Comparison of ENCODE assay signal across 13 cellular contexts in genomic region chr7:105024734-105025133, GRCh38. TPM values are rescaled to one million over a fixed set of nuclear protein-coding genes. Genes with fewer than 3 reads are reported as not detected.
DNase-seq lines count a peak whose midpoint lies in the region; ATAC-seq, FAIRE-seq and TF ChIP-seq lines count a peak whose summit lies in the region.
"Had no signal": no experiment of that assay in that cellular context is flagged by ENCODE, and none has a peak within 500 bp of the region (broad histone marks: within the 10 kb centered on the region; RNA-seq: fewer than 3 reads in every experiment).

No MANE protein-coding gene starts in this region.

- FAIRE-seq in small intestine (lab: Jason Lieb, UNC) = no peak

- H3K36me3 ChIP-seq in small intestine (ENCODE audit: control insufficient read depth in 2 of 2, insufficient read depth in 2 of 2, low read length in 2 of 2) = no peaks in the 10 kb centered on the region
- H3K36me3 ChIP-seq: heart left ventricle had no signal

- DNase-seq in activated naive CD8-positive, alpha-beta T cell treated with anti-CD3 and anti-CD28 coated beads, Interleukin-2, amount 50 U/mL, for 24 hours = no peak
- DNase-seq in RKO (ENCODE audit: low spot score) (peak; percentile 42), fibroblast of villous mesenchyme (ENCODE audit: low read depth) (peak; percentile 49), type B pancreatic cell (ENCODE audit: extremely low spot score, unreplicated experiment) (no peak), OCI-M1 (lab: John Stamatoyannopoulos, UW) (no peak), small intestine (no peak)
- DNase-seq: activated CD4-positive, CD25-positive, alpha-beta regulatory T cell; aorta; H9; heart left ventricle had no signal

- no peaks in the 10 kb centered on the region for H3K9me3 ChIP-seq in small intestine (ENCODE audit: control insufficient read depth, low read depth)
- H3K9me3 ChIP-seq: heart left ventricle had no signal

- no peaks in the 10 kb centered on the region for H3K27me3 ChIP-seq in small intestine (ENCODE audit: control insufficient read depth in 2 of 2, insufficient read depth in 2 of 2, low read length in 2 of 2)
- H3K27me3 ChIP-seq: heart left ventricle had no signal

- H3K4me1 Mint-ChIP-seq in activated naive CD8-positive, alpha-beta T cell (ENCODE audit: low read depth) = peaks cover 89% of the 10 kb centered on the region
- H3K4me1 Mint-ChIP-seq in activated naive CD8-positive, alpha-beta T cell treated with anti-CD3 and anti-CD28 coated beads, Interleukin-2, amount 50 U/mL, for 24 hours = peaks cover 94% of the 10 kb centered on the region
- peaks cover 38% of the 10 kb centered on the region for H3K4me1 Mint-ChIP-seq in type B pancreatic cell (ENCODE audit: unreplicated experiment)

- no peaks in the 10 kb centered on the region for H3K27me3 Mint-ChIP-seq in activated naive CD8-positive, alpha-beta T cell
- no peaks in the 10 kb centered on the region for H3K27me3 Mint-ChIP-seq in activated naive CD8-positive, alpha-beta T cell treated with anti-CD3 and anti-CD28 coated beads, Interleukin-2, amount 50 U/mL, for 24 hours
- no peaks in the 10 kb centered on the region for H3K27me3 Mint-ChIP-seq in type B pancreatic cell

- no peak for ATAC-seq in activated naive CD8-positive, alpha-beta T cell treated with anti-CD3 and anti-CD28 coated beads, Interleukin-2, amount 50 U/mL, for 24 hours
- ATAC-seq in HG02678 (IDR thresholded peaks at IDR 0.05; ENCODE audit: unreplicated experiment) = no peak

- H3K4me1 ChIP-seq in small intestine (ENCODE audit: control insufficient read depth in 2 of 2, insufficient read depth in 1 of 2, low read depth in 1 of 2, low read length in 1 of 2) = peaks cover 2 to 22% of the 10 kb centered on the region in 2 donors

- no peak overlapping the region for H3K27ac ChIP-seq in small intestine (ENCODE audit: low read depth in 1 of 2, low read length in 1 of 2)

- H3K36me3 Mint-ChIP-seq in activated naive CD8-positive, alpha-beta T cell = peaks cover 5% of the 10 kb centered on the region
- peaks cover 28% of the 10 kb centered on the region for H3K36me3 Mint-ChIP-seq in activated naive CD8-positive, alpha-beta T cell treated with anti-CD3 and anti-CD28 coated beads, Interleukin-2, amount 50 U/mL, for 24 hours (ENCODE audit: low read depth)
- peaks cover 9% of the 10 kb centered on the region for H3K36me3 Mint-ChIP-seq in type B pancreatic cell

- H3K9me3 Mint-ChIP-seq in activated naive CD8-positive, alpha-beta T cell (ENCODE audit: low read depth) = no peaks in the 10 kb centered on the region
- no peaks in the 10 kb centered on the region for H3K9me3 Mint-ChIP-seq in activated naive CD8-positive, alpha-beta T cell treated with anti-CD3 and anti-CD28 coated beads, Interleukin-2, amount 50 U/mL, for 24 hours
- no peaks in the 10 kb centered on the region for H3K9me3 Mint-ChIP-seq in type B pancreatic cell
- H3K9me3 Mint-ChIP-seq: CD14-positive monocyte, H9 had no signal

- H3K27ac Mint-ChIP-seq in activated naive CD8-positive, alpha-beta T cell = peak overlapping the region; percentile 70
- H3K27ac Mint-ChIP-seq in activated naive CD8-positive, alpha-beta T cell treated with anti-CD3 and anti-CD28 coated beads, Interleukin-2, amount 50 U/mL, for 24 hours = no peak overlapping the region
- peak overlapping the region; percentile 21 for H3K27ac Mint-ChIP-seq in type B pancreatic cell

- 21 to 31% (median 24%) methylated on average over 1 of the region's 1 CpG for WGBS in small intestine, 3 donors

- no peak for TF ChIP-seq CTCF in fibroblast of villous mesenchyme (IDR thresholded peaks at IDR 0.05; ENCODE audit: insufficient read depth, low read depth, low read length)
- TF ChIP-seq CTCF in type B pancreatic cell (conservative IDR thresholded peaks at IDR 0.05) = no peak

- H3K4me3 ChIP-seq in fibroblast of villous mesenchyme (ENCODE audit: low read depth, low read length) = no peak overlapping the region
- H3K4me3 ChIP-seq in small intestine (ENCODE audit: low read depth in 1 of 2, low read length in 2 of 2) = no peak overlapping the region
- H3K4me3 ChIP-seq: heart left ventricle had no signal

- H3K4me3 Mint-ChIP-seq in activated naive CD8-positive, alpha-beta T cell = peak overlapping the region; percentile 3
- no peak overlapping the region for H3K4me3 Mint-ChIP-seq in activated naive CD8-positive, alpha-beta T cell treated with anti-CD3 and anti-CD28 coated beads, Interleukin-2, amount 50 U/mL, for 24 hours
- no peak overlapping the region for H3K4me3 Mint-ChIP-seq in type B pancreatic cell
- H3K4me3 Mint-ChIP-seq: CD14-positive monocyte, H9 had no signal

RNA-seq across cellular contexts. Expression of gene KMT2E, which starts 10.7 kb away (rescaled TPM):
- total RNA-seq in fibroblast of villous mesenchyme = 110 and 112 TPM in 2 replicates
- total RNA-seq in type B pancreatic cell (ENCODE audit: low replicate concordance) = 63.0 and 75.6 TPM in 2 replicates
- 10 to 100 TPM; 11.1 to 20.0 (median 12.5) TPM for polyA plus RNA-seq in small intestine

Comparison
In these comparisons a context has a peak if more than half of its experiments do, and no peak if none do; other contexts are left out.
1. DNase-seq: peak in RKO (single experiment) and fibroblast of villous mesenchyme (single experiment); none in activated naive CD8-positive, alpha-beta T cell treated with anti-CD3 and anti-CD28 coated beads, Interleukin-2, amount 50 U/mL, for 24 hours (single experiment), type B pancreatic cell (single experiment), OCI-M1 (single experiment) and small intestine (single experiment).